25 cellular contexts compared by ENCODE assay signal in genomic region chr6:157520117-157520406, GRCh38.
"Had no signal": no experiment of that assay in that cellular context is flagged by ENCODE, and none has a peak within 500 bp of the region (broad histone marks: within the 10 kb centered on the region; RNA-seq: fewer than 3 reads in every experiment).

No MANE protein-coding gene starts in this region.

- H3K9me3 ChIP-seq: heart left ventricle, mucosa of descending colon, ovary, prostate gland, stomach, thoracic aorta, transverse colon had no signal

- DNase-seq: effector CD4-positive, alpha-beta T cell; endodermal cell; heart left ventricle; hippocampal formation; islet precursor cell; mammary epithelial cell; mucosa of descending colon; naive thymus-derived CD8-positive, alpha-beta T cell; ovary; retina; spleen; stimulated activated CD4-positive, alpha-beta T cell treated with anti-CD3 and anti-CD28 coated beads, Interleukin-15, amount 100 ng/mL, for 24 hours; stimulated activated CD4-positive, alpha-beta T cell treated with anti-CD3 and anti-CD28 coated beads, Interleukin-1b, Interleukin-23, amount 100 ng/mL, for 48 hours; stimulated activated CD4-positive, alpha-beta T cell treated with anti-CD3 and anti-CD28 coated beads, Interleukin-4, amount 100 ng/mL, for 24 hours; stimulated activated naive CD4-positive, alpha-beta T cell; stomach; substantia nigra; transverse colon had no signal

- H3K36me3 Mint-ChIP-seq: naive thymus-derived CD8-positive, alpha-beta T cell had no signal

- H3K27ac Mint-ChIP-seq: endodermal cell; naive thymus-derived CD8-positive, alpha-beta T cell had no signal

- H3K36me3 ChIP-seq: heart left ventricle, ovary, prostate gland, spleen, stomach, thoracic aorta, transverse colon had no signal

- FAIRE-seq: frontal cortex had no signal

- H3K4me1 Mint-ChIP-seq: neural crest cell had no signal

- H3K4me1 ChIP-seq: prostate gland, stomach, transverse colon had no signal

- H3K27ac ChIP-seq: coronary artery, heart left ventricle, ovary, prostate gland, spleen, stomach, thoracic aorta, transverse colon had no signal

- H3K4me3 Mint-ChIP-seq: endodermal cell; naive thymus-derived CD8-positive, alpha-beta T cell; neural crest cell had no signal

- H3K4me3 ChIP-seq: coronary artery, heart left ventricle, mucosa of descending colon, ovary, prostate gland, spleen, stomach, thoracic aorta, transverse colon had no signal

- H3K27me3 ChIP-seq: heart left ventricle, ovary, spleen, stomach, transverse colon had no signal

- H3K27me3 Mint-ChIP-seq: naive thymus-derived CD8-positive, alpha-beta T cell had no signal

- H3K9me3 Mint-ChIP-seq: naive thymus-derived CD8-positive, alpha-beta T cell; neural crest cell had no signal

- ATAC-seq: left lobe of liver; mucosa of descending colon; naive thymus-derived CD8-positive, alpha-beta T cell; sciatic nerve had no signal
